18 cellular contexts compared by ENCODE assay signal in the genomic region with DNA sequence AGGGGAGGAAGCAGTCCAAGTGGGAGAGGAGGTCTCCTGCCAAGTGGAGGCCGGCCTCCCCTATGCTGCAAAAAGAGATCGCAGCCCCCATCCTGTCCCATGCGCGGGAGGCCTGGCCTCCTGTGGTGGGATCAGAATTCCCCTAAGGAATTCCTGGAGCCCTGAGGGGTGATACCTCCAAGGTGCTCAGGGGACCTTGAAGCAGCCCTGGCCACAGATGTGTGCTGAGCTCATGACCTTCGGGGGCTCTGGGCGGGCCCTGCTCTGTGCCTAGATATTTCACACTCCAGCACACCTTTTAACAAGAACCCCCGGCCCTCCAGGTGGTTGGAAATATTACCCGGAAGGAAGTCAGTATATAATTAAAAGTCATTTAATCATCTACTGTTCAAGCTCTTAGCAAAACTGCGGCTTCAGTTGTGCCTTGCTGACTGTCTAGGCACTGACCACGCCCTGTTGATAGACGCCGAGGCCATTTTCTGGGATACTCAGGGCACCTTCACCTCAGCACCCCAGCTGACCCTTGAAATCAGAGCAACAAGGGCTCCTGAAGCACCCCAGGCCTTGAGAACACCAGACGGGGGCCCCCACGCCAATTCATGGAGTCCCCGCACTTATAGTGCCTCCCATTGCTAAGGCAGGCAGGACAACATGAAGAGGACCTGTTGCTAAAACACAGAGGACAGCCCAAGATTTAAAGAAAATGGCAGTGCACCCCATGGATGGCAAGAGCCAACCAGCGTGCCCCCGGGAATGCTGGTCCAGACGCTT.
"Had no signal": no experiment of that assay in that cellular context is flagged by ENCODE, and none has a peak within 500 bp of the region (broad histone marks: within the 10 kb centered on the region; RNA-seq: fewer than 3 reads in every experiment).

No MANE protein-coding gene starts in this region.

- H3K27ac ChIP-seq: gastroesophageal sphincter, heart left ventricle, left ventricle myocardium inferior, neutrophil, sigmoid colon had no signal

- H3K4me3 ChIP-seq: gastroesophageal sphincter, heart left ventricle, left ventricle myocardium inferior, sigmoid colon, smooth muscle cell had no signal

- H3K4me1 ChIP-seq: sigmoid colon had no signal

- H3K27me3 ChIP-seq: gastroesophageal sphincter, heart left ventricle, neutrophil, sigmoid colon had no signal

- ATAC-seq: activated CD8-positive, alpha-beta memory T cell treated with anti-CD3 and anti-CD28 coated beads, Interleukin-2, amount 10 ng/mL, durations not matched to agents 7 days and 5 days; gastroesophageal sphincter; stimulated activated naive B cell treated with anti-CD40 and anti-IgM and Interleukin-4, amounts not matched to agents 10 μg/mL and 1 μg/mL and 100 μg/mL, for 72 hours; T-helper 17 cell had no signal

- H3K9me3 ChIP-seq: gastroesophageal sphincter, neutrophil, sigmoid colon had no signal

- H3K36me3 ChIP-seq: heart left ventricle, left ventricle myocardium inferior, neutrophil, sigmoid colon had no signal

- DNase-seq: activated CD4-positive, alpha-beta memory T cell treated with anti-CD3 and anti-CD28 coated beads for 36 hours; activated CD4-positive, alpha-beta T cell treated with anti-CD3 and anti-CD28 coated beads for 48 hours; activated CD4-positive, CD25-positive, alpha-beta regulatory T cell; activated CD8-positive, alpha-beta memory T cell treated with anti-CD3 and anti-CD28 coated beads, Interleukin-2, amount 10 ng/mL, durations not matched to agents 7 days and 5 days; activated gamma-delta T cell treated with Interleukin-2 at 50 U/mL for 16 hours; activated T-cell treated with anti-CD3 and anti-CD28 coated beads for 4 hours; anterior cingulate cortex; caudate nucleus; left ventricle myocardium inferior; sigmoid colon; stimulated activated CD4-positive, alpha-beta T cell treated with anti-CD3 and anti-CD28 coated beads, Interleukin-15, amount 100 ng/mL, for 24 hours; stimulated activated naive B cell treated with anti-CD40 and anti-IgM and Interleukin-4, amounts not matched to agents 10 μg/mL and 1 μg/mL and 100 μg/mL, for 72 hours; T-helper 17 cell; trophoblast cell had no signal
